16 cellular contexts compared by ENCODE assay signal in genomic region chr13:113202912-113203311, GRCh38. TPM values are rescaled to one million over a fixed set of nuclear protein-coding genes. Genes with fewer than 3 reads are reported as not detected.
DNase-seq lines count a peak whose midpoint lies in the region; ATAC-seq and TF ChIP-seq lines count a peak whose summit lies in the region.
"Had no signal": no experiment of that assay in that cellular context is flagged by ENCODE, and none has a peak within 500 bp of the region (broad histone marks: within the 10 kb centered on the region; RNA-seq: fewer than 3 reads in every experiment).

No MANE protein-coding gene starts in this region.

- DNase-seq in T-helper 1 cell (no peak), hepatocyte (ENCODE audit: low spot score) (no peak), right lobe of liver (no peak), NCI-H345 treated with DMSO at 0.1 percent for 48 hours (lab: John Stamatoyannopoulos, UW; ENCODE audit: unreplicated experiment) (no peak)
- DNase-seq in CD8-positive, alpha-beta memory T cell, result no peak
- no peak for DNase-seq in activated naive CD4-positive, alpha-beta T cell (lab: John Stamatoyannopoulos, UW)
- DNase-seq: activated CD4-positive, alpha-beta T cell treated with anti-CD3 and anti-CD28 coated beads for 4 hours; activated CD8-positive, alpha-beta memory T cell treated with anti-CD3 and anti-CD28 coated beads, Interleukin-2, amount 50 U/mL, for 48 hours; activated naive CD4-positive, alpha-beta T cell treated with Interleukin-2 at 50 U/mL for 16 hours; BE2C; NCI-H1105; NCI-H510A treated with DMSO at 0.1 percent for 48 hours had no signal

- POLR2A ChIA-PET in CD8-positive, alpha-beta memory T cell (lab: Charles Lee), result no interaction called here

- H3K27me3 ChIP-seq in CD8-positive, alpha-beta memory T cell (ENCODE audit: insufficient read depth, low read length, poor library complexity, severe bottlenecking), result no peaks in the 10 kb centered on the region
- H3K27me3 ChIP-seq in hepatocyte (no peaks in the 10 kb centered on the region), right lobe of liver (no peaks in the 10 kb centered on the region)
- H3K27me3 ChIP-seq: BE2C had no signal

- intact Hi-C loops in right lobe of liver (cut with DNase I), result no loop called here

- H3K4me2 ChIP-seq in hepatocyte, result no peak overlapping the region

- CTCF ChIA-PET in CD8-positive, alpha-beta memory T cell (lab: Charles Lee), result no interaction called here

- H3K4me3 ChIP-seq in CD8-positive, alpha-beta memory T cell (ENCODE audit: low read length), result no peak overlapping the region
- no peak overlapping the region for H3K4me3 ChIP-seq in hepatocyte
- no peak overlapping the region for H3K4me3 ChIP-seq in right lobe of liver

- H3K36me3 Mint-ChIP-seq in T-helper 1 cell treated with Interleukin-12 subunit alpha and Interleukin-12 subunit beta and Interleukin-4 antibody, amounts not matched to agents 30 μg/mL and 1 μg/mL, for 36 hours (ENCODE audit: low read depth), result peaks cover 36% of the 10 kb centered on the region
- peaks cover 0 to 69% (median 5%) of the 10 kb centered on the region in 3 donors for H3K36me3 Mint-ChIP-seq in CD8-positive, alpha-beta memory T cell
- H3K36me3 Mint-ChIP-seq in brain, result peaks cover 29% of the 10 kb centered on the region

- peaks cover 54% of the 10 kb centered on the region for H3K4me1 ChIP-seq in CD8-positive, alpha-beta memory T cell (ENCODE audit: insufficient read depth, low read length)
- H3K4me1 ChIP-seq in hepatocyte (ENCODE audit: insufficient read depth), result peaks cover 16% of the 10 kb centered on the region
- H3K4me1 ChIP-seq in right lobe of liver, result peaks cover 0 to 32% (median 7%) of the 10 kb centered on the region in 4 donors

- no peak overlapping the region for H3K4me3 Mint-ChIP-seq in T-helper 1 cell treated with Interleukin-12 subunit alpha and Interleukin-12 subunit beta and Interleukin-4 antibody, amounts not matched to agents 30 μg/mL and 1 μg/mL, for 36 hours
- H3K4me3 Mint-ChIP-seq in CD8-positive, alpha-beta memory T cell, result peak overlapping the region in 3 of 7 donors; percentile 34 to 49 (median 42)
- peak overlapping the region in 2 of 5 experiments; percentile 9 to 51 for H3K4me3 Mint-ChIP-seq in brain

- peak overlapping the region; percentile 37 for H3K27ac Mint-ChIP-seq in T-helper 1 cell treated with Interleukin-12 subunit alpha and Interleukin-12 subunit beta and Interleukin-4 antibody, amounts not matched to agents 30 μg/mL and 1 μg/mL, for 36 hours
- peak overlapping the region in 6 of 8 donors; percentile 24 to 84 (median 58) for H3K27ac Mint-ChIP-seq in CD8-positive, alpha-beta memory T cell
- H3K27ac Mint-ChIP-seq in brain, result peak overlapping the region in 3 of 5 experiments; percentile 9 to 32 (median 14)

- H3K27me3 Mint-ChIP-seq in T-helper 1 cell treated with Interleukin-12 subunit alpha and Interleukin-12 subunit beta and Interleukin-4 antibody, amounts not matched to agents 30 μg/mL and 1 μg/mL, for 36 hours (ENCODE audit: low read depth), result no peaks in the 10 kb centered on the region
- H3K27me3 Mint-ChIP-seq in CD8-positive, alpha-beta memory T cell, result no peaks in the 10 kb centered on the region
- peaks cover 6% of the 10 kb centered on the region for H3K27me3 Mint-ChIP-seq in brain

- H3K36me3 ChIP-seq in CD8-positive, alpha-beta memory T cell (ENCODE audit: insufficient read depth, low read length), result peaks cover 17% of the 10 kb centered on the region
- no peaks in the 10 kb centered on the region for H3K36me3 ChIP-seq in hepatocyte (replicated peaks; ENCODE audit: insufficient read depth, low read depth)
- peaks cover 0 to 23% (median 3%) of the 10 kb centered on the region in 4 donors for H3K36me3 ChIP-seq in right lobe of liver

- H4K20me1 ChIP-seq in hepatocyte (ENCODE audit: insufficient read depth, poor library complexity, severe bottlenecking), result peaks cover 5% of the 10 kb centered on the region

- peaks cover 97% of the 10 kb centered on the region for H3K79me2 ChIP-seq in hepatocyte

- TF ChIP-seq POLR2A in right lobe of liver (IDR thresholded peaks at IDR 0.05), result no peak

- 78% methylated on average over 4 of the region's 4 CpGs for WGBS in hepatocyte (ENCODE audit: low lambda C conversion rate, missing lambda C conversion rate)
- WGBS in right lobe of liver (ENCODE audit: insufficient coverage, low coverage, low lambda C conversion rate, missing lambda C conversion rate), result 88% methylated on average over 4 of the region's 4 CpGs

- H3K9me2 ChIP-seq in hepatocyte (replicated peaks; ENCODE audit: insufficient read depth), result no peaks in the 10 kb centered on the region

- H3K9me3 ChIP-seq in CD8-positive, alpha-beta memory T cell (ENCODE audit: low read length), result no peaks in the 10 kb centered on the region
- H3K9me3 ChIP-seq in hepatocyte (ENCODE audit: low read depth) (no peaks in the 10 kb centered on the region), right lobe of liver (no peaks in the 10 kb centered on the region)
- H3K9me3 ChIP-seq: BE2C had no signal

- no peak overlapping the region for H2AFZ ChIP-seq in hepatocyte

- ATAC-seq in right lobe of liver, result no peak

- no peak for TF ChIP-seq CTCF in brain (conservative IDR thresholded peaks at IDR 0.05)
- TF ChIP-seq CTCF in hepatocyte (IDR thresholded peaks at IDR 0.05; ENCODE audit: poor library complexity), result no peak
- no peak for TF ChIP-seq CTCF in right lobe of liver (IDR thresholded peaks at IDR 0.05)

- H3K27ac ChIP-seq in CD8-positive, alpha-beta memory T cell (ENCODE audit: low read depth, low read length), result no peak overlapping the region
- H3K27ac ChIP-seq in hepatocyte (peak overlapping the region; percentile 61), right lobe of liver (no peak overlapping the region)

- H3K9me3 Mint-ChIP-seq in T-helper 1 cell treated with Interleukin-12 subunit alpha and Interleukin-12 subunit beta and Interleukin-4 antibody, amounts not matched to agents 30 μg/mL and 1 μg/mL, for 36 hours, result no peaks in the 10 kb centered on the region
- no peaks in the 10 kb centered on the region for H3K9me3 Mint-ChIP-seq in CD8-positive, alpha-beta memory T cell
- H3K9me3 Mint-ChIP-seq in brain, result no peaks in the 10 kb centered on the region

- H3K4me1 Mint-ChIP-seq in T-helper 1 cell treated with Interleukin-12 subunit alpha and Interleukin-12 subunit beta and Interleukin-4 antibody, amounts not matched to agents 30 μg/mL and 1 μg/mL, for 36 hours (ENCODE audit: low read depth), result peaks cover 42% of the 10 kb centered on the region
- H3K4me1 Mint-ChIP-seq in CD8-positive, alpha-beta memory T cell, result peaks cover 56 to 74% (median 67%) of the 10 kb centered on the region in 3 donors
- H3K4me1 Mint-ChIP-seq in brain, result peaks cover 57% of the 10 kb centered on the region

RNA-seq across cellular contexts. Expression of gene PCID2, which starts 5.6 kb away (rescaled TPM):
- 10 to 100 TPM; 60.1 to 62.3 TPM for total RNA-seq in CD8-positive, alpha-beta memory T cell
- 90.4 TPM for polyA plus RNA-seq in CD8-positive, alpha-beta memory T cell
- polyA plus RNA-seq in brain (ENCODE audit: insufficient read depth, low read depth, low replicate concordance) (24.2 TPM), hepatocyte (42.3 and 47.5 TPM in 2 replicates)
- total RNA-seq in hepatocyte (55.4 and 64.9 TPM in 2 replicates), right lobe of liver (10 to 100 TPM; 15.1 to 24.9 (median 19.4) TPM)

RNA-seq across cellular contexts. Expression of gene CUL4A, which starts 6.5 kb away (rescaled TPM):
- 10 to 100 TPM; 82.5 to 87.3 TPM for total RNA-seq in CD8-positive, alpha-beta memory T cell
- 67.4 TPM for polyA plus RNA-seq in CD8-positive, alpha-beta memory T cell
- polyA plus RNA-seq in brain (ENCODE audit: insufficient read depth, low read depth, low replicate concordance) (31.7 TPM), hepatocyte (51.0 and 52.2 TPM in 2 replicates)
- total RNA-seq in hepatocyte (75.8 and 85.3 TPM in 2 replicates), right lobe of liver (10 to 100 TPM; 29.2 to 75.8 (median 39.5) TPM)

RNA-seq across cellular contexts. Expression of gene PROZ, which starts 44.5 kb away (rescaled TPM):
- total RNA-seq in CD8-positive, alpha-beta memory T cell, result not detected
- not detected for polyA plus RNA-seq in CD8-positive, alpha-beta memory T cell
- polyA plus RNA-seq in brain (ENCODE audit: insufficient read depth, low read depth, low replicate concordance) (not detected), hepatocyte (4.7 and 8.0 TPM in 2 replicates)
- total RNA-seq in hepatocyte (4.7 and 5.4 TPM in 2 replicates), right lobe of liver (10 to 100 TPM; 11.2 to 71.2 (median 56.9) TPM)
- total RNA-seq: A172, LHCN-M2 had no signal
